In the genomic region with DNA sequence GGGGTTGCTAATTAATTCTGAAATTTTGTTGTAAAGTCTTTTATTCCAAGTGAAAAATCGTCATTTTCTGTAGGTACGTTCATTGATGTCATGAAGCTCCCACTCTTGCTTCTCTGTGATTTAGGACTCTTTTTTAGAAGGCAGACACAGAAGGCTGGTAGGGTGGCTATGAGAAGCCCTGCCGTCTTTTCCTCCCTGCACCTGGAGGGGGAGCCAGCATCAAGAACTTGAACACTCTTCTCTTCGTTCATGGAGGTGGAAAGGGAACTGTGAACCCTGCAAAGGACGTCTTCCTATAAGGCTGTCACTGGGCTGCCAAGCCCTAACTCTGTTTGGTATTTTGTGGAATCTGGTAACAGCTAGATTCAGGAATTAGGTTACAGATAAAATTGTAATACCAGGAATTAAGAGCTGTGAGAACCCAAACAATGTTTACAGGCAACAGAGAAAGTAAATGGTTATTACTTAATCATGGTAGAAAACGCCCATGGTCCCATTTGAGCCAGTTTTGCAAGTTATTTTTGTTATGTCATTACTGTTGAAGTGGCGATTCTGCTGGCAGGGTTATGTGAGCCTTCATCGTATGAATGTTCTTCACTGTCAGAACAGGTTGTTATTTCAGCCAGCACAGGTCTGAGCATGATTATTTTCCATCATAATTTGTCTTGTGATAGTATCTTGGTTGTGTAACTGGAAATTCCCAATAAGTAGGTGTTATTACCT, we compare ENCODE assay signal across 8 cellular contexts.
A peak's percentile ranks its signal among the peaks of the same experiment; 100 is the strongest.
DNase-seq lines count a peak whose midpoint lies in the region; ATAC-seq and TF ChIP-seq lines count a peak whose summit lies in the region.

No MANE protein-coding gene starts in this region.

- DNase-seq in A673 (ENCODE audit: low spot score) (peak; percentile 62), GM12864 (ENCODE audit: low read depth) (peak; percentile 22), H7 (peak; percentile 52), RWPE2 (ENCODE audit: low spot score) (no peak), colonic mucosa (peak; percentile 57), myocyte (ENCODE audit: low read depth) (peak; percentile 77), 8988T (no peak)

- H3K4me1 ChIP-seq in A673 (ENCODE audit: insufficient read depth, low read length, poor library complexity, severe bottlenecking) (peaks cover 7% of the 10 kb centered on the region), KMS-11 (ENCODE audit: low read depth, poor library complexity, severe bottlenecking) (peaks cover 6% of the 10 kb centered on the region), RWPE2 (ENCODE audit: insufficient read depth, poor library complexity, severe bottlenecking) (peaks cover 6% of the 10 kb centered on the region), colonic mucosa (no peaks in the 10 kb centered on the region)

- intact Hi-C loops in A673 (cut with micrococcal nuclease; ENCODE audit: unreplicated experiment) (loop anchor here (5.0 kb wide), 1 partner anchor 106 kb away; no protein-coding TSS in a partner anchor), colonic mucosa (cut with DNase I) (no loop called here)

- POLR2A ChIA-PET in A673 (lab: Charles Lee; ENCODE audit: low non-redundant PET): no interaction called here

- peak; percentile 67 for TF ChIP-seq CTCF in A673 (conservative IDR thresholded peaks at IDR 0.05; ENCODE audit: low read depth, low read length)
- TF ChIP-seq CTCF in GM12864 (IDR thresholded peaks at IDR 0.05; ENCODE audit: low read depth, low read length, missing control alignments): peak; percentile 84
- peak; percentile 83 for TF ChIP-seq CTCF in KMS-11 (conservative IDR thresholded peaks at IDR 0.05; ENCODE audit: low read depth, low read length)
- TF ChIP-seq CTCF in RWPE2 (IDR thresholded peaks at IDR 0.05; ENCODE audit: poor library complexity, severe bottlenecking): peak; percentile 63
- peak; percentile 33 for TF ChIP-seq CTCF in colonic mucosa (IDR thresholded peaks at IDR 0.05)

- CTCF ChIA-PET in A673 (lab: Charles Lee): no interaction called here

- H3K4me2 ChIP-seq in KMS-11: peak overlapping the region; percentile 14

- H2AFZ ChIP-seq in KMS-11 (ENCODE audit: low read depth): peak overlapping the region; percentile 20; the same call in 1 of the 2 replicates

- BruUV-seq in A673 (replicated peaks; lab: Mats Ljungman, UMichigan): no TSS peak

- H3K79me2 ChIP-seq in KMS-11 (ENCODE audit: insufficient read depth, low read depth): no peaks in the 10 kb centered on the region

- H3K27ac ChIP-seq in A673 (ENCODE audit: low read depth, low read length, poor library complexity, severe bottlenecking) (no peak overlapping the region), KMS-11 (no peak overlapping the region), RWPE2 (ENCODE audit: poor library complexity, severe bottlenecking) (no peak overlapping the region), colonic mucosa (no peak overlapping the region)

- H3K36me3 ChIP-seq in A673 (ENCODE audit: insufficient read depth, low read length, poor library complexity, severe bottlenecking): no peaks in the 10 kb centered on the region
- H3K36me3 ChIP-seq in H7 (replicated peaks; ENCODE audit: control insufficient read depth, insufficient read depth, low read length): no peaks in the 10 kb centered on the region
- H3K36me3 ChIP-seq in KMS-11 (ENCODE audit: insufficient read depth): no peaks in the 10 kb centered on the region
- H3K36me3 ChIP-seq in RWPE2 (ENCODE audit: low read depth): no peaks in the 10 kb centered on the region
- H3K36me3 ChIP-seq in colonic mucosa: no peaks in the 10 kb centered on the region

- no peaks in the 10 kb centered on the region for H3K9me3 ChIP-seq in A673 (ENCODE audit: low read depth, low read length, poor library complexity, severe bottlenecking)
- H3K9me3 ChIP-seq in RWPE2 (ENCODE audit: severe bottlenecking): no peaks in the 10 kb centered on the region
- H3K9me3 ChIP-seq in colonic mucosa: no peaks in the 10 kb centered on the region

- no peaks in the 10 kb centered on the region for H3K27me3 ChIP-seq in A673 (replicated peaks; ENCODE audit: insufficient read depth, low read depth, low read length, poor library complexity)
- no peaks in the 10 kb centered on the region for H3K27me3 ChIP-seq in H7 (ENCODE audit: control insufficient read depth, insufficient read depth, low read length)
- no peaks in the 10 kb centered on the region for H3K27me3 ChIP-seq in KMS-11 (ENCODE audit: insufficient read depth, low read depth)
- no peaks in the 10 kb centered on the region for H3K27me3 ChIP-seq in RWPE2 (ENCODE audit: insufficient read depth, poor library complexity, severe bottlenecking)
- H3K27me3 ChIP-seq in colonic mucosa: no peaks in the 10 kb centered on the region

- H3K4me3 ChIP-seq in A673 (ENCODE audit: low read depth, low read length, poor library complexity, severe bottlenecking) (no peak overlapping the region), GM12864 (ENCODE audit: low read depth, low read length) (no peak overlapping the region), H7 (ENCODE audit: insufficient read depth, low read depth, low read length) (no peak overlapping the region), KMS-11 (IDR thresholded peaks at IDR 0.05; ENCODE audit: insufficient read depth, low read depth, low read length) (no peak overlapping the region), RWPE2 (ENCODE audit: severe bottlenecking) (no peak overlapping the region), colonic mucosa (no peak overlapping the region)

- no peak overlapping the region for H3K9ac ChIP-seq in KMS-11
- no peak overlapping the region for H3K9ac ChIP-seq in colonic mucosa (ENCODE audit: low read depth in 2 of 2, low read length in 2 of 2)

- no peaks in the 10 kb centered on the region for H4K20me1 ChIP-seq in KMS-11 (ENCODE audit: insufficient read depth)

- ATAC-seq in RWPE2 (ENCODE audit: low read depth): peak; percentile 65

Comparison
In these comparisons a context has a peak if more than half of its experiments do, and no peak if none do; other contexts are left out.
1. DNase-seq: peak in A673 (single experiment), GM12864 (single experiment), H7 (single experiment), colonic mucosa (single experiment) and myocyte (single experiment); none in RWPE2 (single experiment) and 8988T (single experiment).
2. CTCF ChIP-seq: peak in every context shown above with its lines; median percentile 84 in GM12864; 83 in KMS-11; 67 in A673; 63 in RWPE2; 33 in colonic mucosa.